In the genomic region with DNA sequence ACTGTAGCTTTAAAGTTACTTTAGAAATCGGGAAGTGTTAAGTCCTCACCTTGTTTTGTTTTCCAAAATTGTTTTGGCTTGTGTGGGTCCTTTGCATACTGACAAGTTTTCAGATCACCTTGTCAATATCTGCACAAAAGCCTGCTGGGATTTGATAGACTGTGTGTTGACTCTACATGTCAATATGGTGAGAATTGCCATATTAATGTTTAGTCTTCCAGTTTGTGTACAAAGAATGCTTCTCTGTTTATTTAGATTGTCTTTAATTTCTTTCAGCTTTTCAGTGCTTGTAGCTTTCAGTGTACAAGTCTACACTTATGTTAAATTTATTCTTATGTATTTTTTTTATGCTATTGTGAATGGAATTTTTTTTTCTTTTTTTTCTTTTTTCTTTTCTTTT, we compare ENCODE assay signal across 37 cellular contexts. TPM values are rescaled to one million over a fixed set of nuclear protein-coding genes. Genes with fewer than 3 reads are reported as not detected.
"Had no signal": no experiment of that assay in that cellular context is flagged by ENCODE, and none has a peak within 500 bp of the region (broad histone marks: within the 10 kb centered on the region; RNA-seq: fewer than 3 reads in every experiment).

No MANE protein-coding gene starts in this region.

- H3K9me3 ChIP-seq: adrenal gland, body of pancreas, breast epithelium had no signal

- H3K27ac ChIP-seq: adrenal gland, body of pancreas, breast epithelium, KMS-11, SJCRH30, SK-N-MC had no signal

- DNase-seq: activated CD4-positive, alpha-beta memory T cell treated with anti-CD3 and anti-CD28 coated beads, Interleukin-2, amount 10 ng/mL, durations not matched to agents 7 days and 5 days; activated CD4-positive, alpha-beta T cell treated with anti-CD3 and anti-CD28 coated beads for 1 hour; activated CD4-positive, alpha-beta T cell treated with anti-CD3 and anti-CD28 coated beads for 48 hours; activated CD4-positive, CD25-positive, alpha-beta regulatory T cell; activated CD8-positive, alpha-beta memory T cell treated with anti-CD3 and anti-CD28 coated beads for 24 hours; activated CD8-positive, alpha-beta memory T cell treated with anti-CD3 and anti-CD28 coated beads, Interleukin-2, amount 10 ng/mL, durations not matched to agents 7 days and 5 days; activated gamma-delta T cell; activated naive CD4-positive, alpha-beta T cell treated with Interleukin-2 at 50 U/mL for 16 hours; activated T-cell treated with anti-CD3 and anti-CD28 coated beads, Interleukin-2, amount 50 U/mL, for 1 hour; adrenal gland; body of pancreas; cerebellar nuclear complex; NCI-H1105; NCI-H1417 treated with DMSO at 0.1 percent for 48 hours; NCI-H187 treated with DMSO at 0.1 percent for 48 hours; NCI-H2081; NCI-H2171 treated with DMSO at 0.1 percent for 48 hours; NCI-H2227 treated with DMSO at 0.1 percent for 48 hours; NCI-H446; NCI-H510A treated with DMSO at 0.1 percent for 48 hours; NCI-H526 treated with DMSO at 0.1 percent for 48 hours; NK-92 treated with Interleukin-12 subunit alpha and Interleukin-12 subunit beta, amount 100 ng/mL, for 24 hours; OCI-M1; SHP77; SJCRH30 had no signal

- H3K4me2 ChIP-seq: KMS-11 had no signal

- H3K27me3 ChIP-seq: adrenal gland, body of pancreas, breast epithelium, SJCRH30 had no signal

- H3K4me1 ChIP-seq: adrenal gland, body of pancreas, breast epithelium, SJCRH30 had no signal

- H3K27ac Mint-ChIP-seq: activated CD4-positive, alpha-beta memory T cell treated with anti-CD3 and anti-CD28 coated beads, Interleukin-2, amount 10 ng/mL, durations not matched to agents 7 days and 5 days; activated CD8-positive, alpha-beta memory T cell treated with anti-CD3 and anti-CD28 coated beads, Interleukin-2, amount 10 ng/mL, durations not matched to agents 7 days and 5 days; activated naive CD4-positive, alpha-beta T cell treated with anti-CD3 and anti-CD28 coated beads, Interleukin-2, amount 50 U/mL, for 72 hours; activated T-helper 2 cell treated with anti-CD3 and anti-CD28 coated beads, Interferon-gamma antibody, Interleukin-2, Interleukin-4, amounts not matched to agents 10 μg/mL and 5 μg/mL and 100 μg/mL, durations not matched to agents 14 hours and 24 hours and 36 hours; T-helper 1 cell treated with Interleukin-12 subunit alpha and Interleukin-12 subunit beta and Interleukin-4 antibody, amounts not matched to agents 30 μg/mL and 1 μg/mL, for 36 hours; T-helper 2 cell treated with Interferon-gamma antibody and Interleukin-4, amounts not matched to agents 5 μg/mL and 100 μg/mL, for 36 hours had no signal

- H3K4me1 Mint-ChIP-seq: activated CD4-positive, alpha-beta memory T cell treated with anti-CD3 and anti-CD28 coated beads, Interleukin-2, amount 10 ng/mL, durations not matched to agents 7 days and 5 days; activated CD8-positive, alpha-beta memory T cell treated with anti-CD3 and anti-CD28 coated beads, Interleukin-2, amount 10 ng/mL, durations not matched to agents 7 days and 5 days had no signal

- FAIRE-seq: astrocyte, TTC549 had no signal

- H3K27me3 Mint-ChIP-seq: activated CD4-positive, alpha-beta memory T cell treated with anti-CD3 and anti-CD28 coated beads, Interleukin-2, amount 10 ng/mL, durations not matched to agents 7 days and 5 days; activated CD8-positive, alpha-beta memory T cell treated with anti-CD3 and anti-CD28 coated beads, Interleukin-2, amount 10 ng/mL, durations not matched to agents 7 days and 5 days had no signal

- ATAC-seq: activated CD8-positive, alpha-beta memory T cell treated with anti-CD3 and anti-CD28 coated beads, Interleukin-2, amount 10 ng/mL, durations not matched to agents 7 days and 5 days; activated naive CD4-positive, alpha-beta T cell treated with anti-CD3 and anti-CD28 coated beads, Interleukin-2, amount 50 U/mL, for 72 hours; body of pancreas had no signal

- H3K36me3 ChIP-seq: adrenal gland, breast epithelium, SJCRH30 had no signal

- H3K4me3 ChIP-seq: adrenal gland, body of pancreas, breast epithelium, SJCRH30, SK-N-MC had no signal

- H3K9ac ChIP-seq: KMS-11 had no signal

- H3K4me3 Mint-ChIP-seq: activated CD4-positive, alpha-beta memory T cell treated with anti-CD3 and anti-CD28 coated beads, Interleukin-2, amount 10 ng/mL, durations not matched to agents 7 days and 5 days; activated CD8-positive, alpha-beta memory T cell treated with anti-CD3 and anti-CD28 coated beads, Interleukin-2, amount 10 ng/mL, durations not matched to agents 7 days and 5 days; T-helper 1 cell treated with Interleukin-12 subunit alpha and Interleukin-12 subunit beta and Interleukin-4 antibody, amounts not matched to agents 30 μg/mL and 1 μg/mL, for 36 hours; T-helper 2 cell treated with Interferon-gamma antibody and Interleukin-4, amounts not matched to agents 5 μg/mL and 100 μg/mL, for 36 hours had no signal

RNA-seq across cellular contexts. Expression of a gene that starts 50.8 kb away (rescaled TPM):
- total RNA-seq: activated CD4-positive, alpha-beta memory T cell treated with anti-CD3 and anti-CD28 coated beads, Interleukin-2, amount 10 ng/mL, durations not matched to agents 7 days and 5 days; activated CD8-positive, alpha-beta memory T cell treated with anti-CD3 and anti-CD28 coated beads, Interleukin-2, amount 10 ng/mL, durations not matched to agents 7 days and 5 days; activated naive CD4-positive, alpha-beta T cell treated with anti-CD3 and anti-CD28 coated beads, Interleukin-2, amount 50 U/mL, for 72 hours; activated T-helper 2 cell treated with anti-CD3 and anti-CD28 coated beads, Interferon-gamma antibody, Interleukin-2, Interleukin-4, amounts not matched to agents 10 μg/mL and 5 μg/mL and 100 μg/mL, durations not matched to agents 14 hours and 24 hours and 36 hours; adrenal gland; astrocyte; body of pancreas; breast epithelium; cardiac septum; MCF 10A; RPMI7951; SJCRH30 had no signal
